Comparison of ENCODE assay signal across 1 cellular context in genomic region chr4:109298279-109299010, GRCh38.
TF ChIP-seq lines count a peak whose summit lies in the region.

No MANE protein-coding gene starts in this region.

TF ChIP-seq in HepG2, 621 proteins besides CTCF, POLR2A, EP300 and RAD21:
- TF ChIP-seq ZNF274 (CRISPR knock-in tag; IDR thresholded peaks at IDR 0.05) (no peak), STAG1 (CRISPR knock-in tag; IDR thresholded peaks at IDR 0.05) (peak; percentile 63)
TF ChIP-seq in HepG2: peak in this region for 1.
